ENCODE assay signal across 24 cellular contexts in the genomic region with DNA sequence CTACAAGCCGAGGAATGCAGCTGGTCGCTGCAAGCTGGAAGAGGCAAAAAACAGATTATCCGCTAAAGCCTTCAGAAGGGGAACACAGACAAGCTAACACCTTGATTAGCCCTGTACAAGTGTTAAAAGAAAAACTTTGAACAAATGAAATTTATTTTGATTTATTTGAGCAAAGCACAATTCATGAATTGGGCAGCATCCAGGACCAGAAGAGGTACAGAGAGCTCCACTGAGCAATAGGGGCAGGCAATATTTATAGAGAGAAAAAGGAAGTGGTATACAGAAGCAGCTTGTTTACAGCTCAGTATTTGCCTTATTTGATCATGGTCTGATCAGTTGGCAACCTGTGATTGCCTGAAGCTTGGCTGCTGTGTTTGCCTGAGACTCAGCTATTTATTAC. TPM values are rescaled to one million over a fixed set of nuclear protein-coding genes. Genes with fewer than 3 reads are reported as not detected.
"Had no signal": no experiment of that assay in that cellular context is flagged by ENCODE, and none has a peak within 500 bp of the region (broad histone marks: within the 10 kb centered on the region; RNA-seq: fewer than 3 reads in every experiment).

No MANE protein-coding gene starts in this region.

- H3K27ac Mint-ChIP-seq: activated naive CD4-positive, alpha-beta T cell treated with anti-CD3 and anti-CD28 coated beads, Interleukin-2, amount 50 U/mL, for 24 hours; activated T-cell treated with anti-CD3 and anti-CD28 coated beads, Interleukin-2, amount 50 U/mL, for 72 hours; endodermal cell; stimulated activated effector memory CD8-positive, alpha-beta T cell treated with anti-CD3 and anti-CD28 coated beads, Interleukin-12 subunit alpha, Interleukin-12 subunit beta, amount 100 ng/mL, for 72 hours; T-helper 17 cell had no signal

- H3K9me3 Mint-ChIP-seq: activated naive CD4-positive, alpha-beta T cell treated with anti-CD3 and anti-CD28 coated beads, Interleukin-2, amount 50 U/mL, for 24 hours; activated T-cell treated with anti-CD3 and anti-CD28 coated beads, Interleukin-2, amount 50 U/mL, for 72 hours had no signal

- DNase-seq: activated CD4-positive, alpha-beta T cell treated with anti-CD3 and anti-CD28 coated beads for 1 hour; activated effector memory CD4-positive, alpha-beta T cell treated with anti-CD3 and anti-CD28 coated beads, Interleukin-2, amount 50 U/mL, for 16 hours; activated T-cell treated with anti-CD3 and anti-CD28 coated beads, Interleukin-2, amount 50 U/mL, for 72 hours; colonic mucosa; endodermal cell; foreskin keratinocyte; left cardiac atrium; mesendoderm; naive thymus-derived CD8-positive, alpha-beta T cell; ovary; psoas muscle; right cardiac atrium; small intestine; stimulated activated CD4-positive, alpha-beta T cell treated with anti-CD3 and anti-CD28 coated beads, Interleukin-15, amount 100 ng/mL, for 24 hours; stimulated activated CD4-positive, alpha-beta T cell treated with anti-CD3 and anti-CD28 coated beads, Interleukin-4, amount 100 ng/mL, for 24 hours; T-helper 17 cell; upper lobe of left lung; WERI-Rb-1 had no signal

- ATAC-seq: activated T-cell treated with anti-CD3 and anti-CD28 coated beads, Interleukin-2, amount 50 U/mL, for 72 hours; foreskin keratinocyte; left cardiac atrium; naive thymus-derived CD8-positive, alpha-beta T cell; psoas muscle; right cardiac atrium; stimulated activated effector memory CD8-positive, alpha-beta T cell treated with anti-CD3 and anti-CD28 coated beads, Interleukin-12 subunit alpha, Interleukin-12 subunit beta, amount 100 ng/mL, for 72 hours; T-helper 17 cell had no signal

- H3K4me3 Mint-ChIP-seq: activated naive CD4-positive, alpha-beta T cell treated with anti-CD3 and anti-CD28 coated beads, Interleukin-2, amount 50 U/mL, for 24 hours; activated T-cell treated with anti-CD3 and anti-CD28 coated beads, Interleukin-2, amount 50 U/mL, for 72 hours; central memory CD8-positive, alpha-beta T cell; endodermal cell; naive thymus-derived CD8-positive, alpha-beta T cell; stimulated activated effector memory CD8-positive, alpha-beta T cell treated with anti-CD3 and anti-CD28 coated beads, Interleukin-12 subunit alpha, Interleukin-12 subunit beta, amount 100 ng/mL, for 72 hours; T-helper 17 cell had no signal

- H3K36me3 Mint-ChIP-seq: stimulated activated effector memory CD8-positive, alpha-beta T cell treated with anti-CD3 and anti-CD28 coated beads, Interleukin-12 subunit alpha, Interleukin-12 subunit beta, amount 100 ng/mL, for 72 hours had no signal

RNA-seq across cellular contexts. Expression of a gene that starts 35.8 kb away (rescaled TPM):
- polyA plus RNA-seq: adipose tissue, fibroblast of lung, foreskin keratinocyte, hepatocyte, psoas muscle, right cardiac atrium had no signal
